In genomic region chr7:73700070-73700423, GRCh38 we compare ENCODE assay signal across 10 cellular contexts. TPM values are rescaled to one million over a fixed set of nuclear protein-coding genes. Genes with fewer than 3 reads are reported as not detected.
"Had no signal": no experiment of that assay in that cellular context is flagged by ENCODE, and none has a peak within 500 bp of the region (broad histone marks: within the 10 kb centered on the region; RNA-seq: fewer than 3 reads in every experiment).

No MANE protein-coding gene starts in this region.

- H3K27ac ChIP-seq: prostate gland, right atrium auricular region, stomach, vagina had no signal

- DNase-seq: activated B cell treated with CpG ODN at 0.5 μM for 24 hours; activated CD4-positive, alpha-beta T cell treated with anti-CD3 and anti-CD28 coated beads for 4 hours; activated CD8-positive, alpha-beta T cell treated with anti-CD3 and anti-CD28 coated beads for 36 hours; activated naive CD4-positive, alpha-beta T cell treated with anti-CD3 and anti-CD28 coated beads for 36 hours; activated T-cell treated with anti-CD3 and anti-CD28 coated beads, Interleukin-2, amount 50 U/mL, for 4 hours; stomach; trophoblast cell had no signal

- H3K27me3 ChIP-seq: right atrium auricular region, stomach, vagina had no signal

- H3K36me3 ChIP-seq: prostate gland had no signal

- H3K9me3 ChIP-seq: prostate gland, right atrium auricular region, stomach, vagina had no signal

- H3K4me3 ChIP-seq: prostate gland, right atrium auricular region, stomach, vagina had no signal

RNA-seq across cellular contexts. Expression of gene VPS37D, which starts 32.4 kb away (rescaled TPM):
- total RNA-seq: activated naive CD4-positive, alpha-beta T cell treated with anti-CD3 and anti-CD28 coated beads for 36 hours had no signal
